30 cellular contexts compared by ENCODE assay signal in the genomic region with DNA sequence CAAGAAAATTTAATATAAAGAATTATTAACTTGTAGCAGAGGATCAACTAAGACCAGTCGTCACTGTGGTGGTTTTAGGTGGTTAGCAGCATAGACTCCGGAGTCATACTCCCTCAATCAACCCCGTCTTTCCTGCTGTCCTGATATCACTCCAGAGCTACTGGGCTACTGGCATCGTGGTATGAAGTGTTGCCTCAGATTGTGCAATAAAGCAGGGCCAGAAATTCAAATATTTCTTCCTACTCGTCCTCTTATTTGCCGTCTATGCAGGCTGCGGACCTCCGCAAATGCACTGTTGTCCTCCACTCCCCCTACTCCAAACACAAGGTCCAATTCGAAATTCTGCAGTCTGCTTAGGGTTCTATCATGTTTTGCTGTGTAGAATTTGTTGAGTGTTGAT. TPM values are rescaled to one million over a fixed set of nuclear protein-coding genes. Genes with fewer than 3 reads are reported as not detected.
DNase-seq lines count a peak whose midpoint lies in the region; ATAC-seq, FAIRE-seq and TF ChIP-seq lines count a peak whose summit lies in the region.
"Had no signal": no experiment of that assay in that cellular context is flagged by ENCODE, and none has a peak within 500 bp of the region (broad histone marks: within the 10 kb centered on the region; RNA-seq: fewer than 3 reads in every experiment).

No MANE protein-coding gene starts in this region.

- H3K36me3 ChIP-seq in IMR-90 (ENCODE audit: control insufficient read depth, insufficient read depth, low read length) (no peaks in the 10 kb centered on the region), K562 (ENCODE audit: control insufficient read depth, insufficient read depth, low read length) (no peaks in the 10 kb centered on the region)
- H3K36me3 ChIP-seq: BE2C, BLaER1 had no signal

- FAIRE-seq in K562 (lab: Jason Lieb, UNC), result peak; percentile 11
- FAIRE-seq: A204.1, GM12878, GM12892, GM18507 had no signal

- no peaks in the 10 kb centered on the region for H3K36me3 Mint-ChIP-seq in stimulated activated naive B cell treated with anti-CD40 and anti-IgM and Interleukin-4, amounts not matched to agents 10 μg/mL and 1 μg/mL and 100 μg/mL, for 72 hours
- H3K36me3 Mint-ChIP-seq: CD14-positive monocyte; CD4-positive, alpha-beta memory T cell; CD4-positive, CD25-positive, alpha-beta regulatory T cell; CD8-positive, alpha-beta memory T cell had no signal

- H4K5ac ChIP-seq in IMR-90 (ENCODE audit: low read depth, low read length), result no peak overlapping the region

- H2BK5ac ChIP-seq in IMR-90 (ENCODE audit: low read depth, low read length, poor library complexity, severe bottlenecking), result no peak overlapping the region

- H3K4me3 ChIP-seq in IMR-90 (ENCODE audit: insufficient read depth, low read depth, low read length), result no peak overlapping the region
- H3K4me3 ChIP-seq in K562, result no peak overlapping the region
- no peak overlapping the region for H3K4me3 ChIP-seq in lower leg skin (ENCODE audit: low read depth, poor library complexity, severe bottlenecking)
- H3K4me3 ChIP-seq: BLaER1, GM12878 had no signal

- H3K18ac ChIP-seq in IMR-90 (ENCODE audit: low read depth, low read length), result no peak overlapping the region

- no peaks in the 10 kb centered on the region for H3K4me1 ChIP-seq in IMR-90 (ENCODE audit: control insufficient read depth, insufficient read depth, low read length)
- peaks cover 7 to 13% of the 10 kb centered on the region in 2 experiments; a peak in 3 of 5 replicates for H3K4me1 ChIP-seq in K562 (replicated peaks in 1 of 2; ENCODE audit: control insufficient read depth in 2 of 2, insufficient read depth in 2 of 2, low read length in 2 of 2)
- H3K4me1 ChIP-seq: BE2C, BLaER1 had no signal

- no peak overlapping the region for H2BK120ac ChIP-seq in IMR-90 (ENCODE audit: low read depth, low read length)

- H3K27me3 ChIP-seq in IMR-90 (ENCODE audit: control insufficient read depth, insufficient read depth, low read length) (no peaks in the 10 kb centered on the region), K562 (ENCODE audit: control insufficient read depth in 2 of 2, insufficient read depth in 2 of 2, low read length in 2 of 2) (no peaks in the 10 kb centered on the region)
- H3K27me3 ChIP-seq: BE2C had no signal

- H3K4me2 ChIP-seq in IMR-90 (ENCODE audit: low read depth, low read length), result no peak overlapping the region
- H3K4me2 ChIP-seq in K562 (ENCODE audit: insufficient read depth, low read length), result no peak overlapping the region
- H3K4me2 ChIP-seq: BLaER1 had no signal

- H3K23ac ChIP-seq in IMR-90 (ENCODE audit: low read depth, low read length), result no peak overlapping the region

- TF ChIP-seq CTCF in IMR-90 (conservative IDR thresholded peaks at IDR 0.05; ENCODE audit: low read depth, low read length) (no peak), K562 (IDR thresholded peaks at IDR 0.05 in 2 of 3, conservative IDR thresholded peaks at IDR 0.05 in 1 of 3; ENCODE audit: insufficient read depth in 2 of 3, low read depth in 1 of 3, low read length in 3 of 3) (no peak), lower leg skin (IDR thresholded peaks at IDR 0.05) (no peak)

- H3K79me1 ChIP-seq in IMR-90 (ENCODE audit: low read depth in 1 of 2, low read length in 2 of 2), result no peaks in the 10 kb centered on the region

- POLR2A ChIA-PET in IMR-90 (lab: Charles Lee; ENCODE audit: unreplicated experiment), result no interaction called here
- POLR2A ChIA-PET in K562 (lab: Yijun Ruan, JAX), result no interaction called here

- H3K27me3 Mint-ChIP-seq in stimulated activated naive B cell treated with anti-CD40 and anti-IgM and Interleukin-4, amounts not matched to agents 10 μg/mL and 1 μg/mL and 100 μg/mL, for 72 hours, result no peaks in the 10 kb centered on the region
- H3K27me3 Mint-ChIP-seq: CD4-positive, alpha-beta memory T cell; CD4-positive, CD25-positive, alpha-beta regulatory T cell had no signal

- CTCF ChIA-PET in IMR-90 (lab: Yijun Ruan, JAX), result no interaction called here
- CTCF ChIA-PET in K562 (lab: Yijun Ruan, JAX; ENCODE audit: low intra/inter-chr PET ratio), result no interaction called here

- H3K27ac Mint-ChIP-seq in stimulated activated naive B cell treated with anti-CD40 and anti-IgM and Interleukin-4, amounts not matched to agents 10 μg/mL and 1 μg/mL and 100 μg/mL, for 72 hours, result no peak overlapping the region
- H3K27ac Mint-ChIP-seq: CD4-positive, CD25-positive, alpha-beta regulatory T cell; CD8-positive, alpha-beta memory T cell had no signal

- H3K4me1 Mint-ChIP-seq in stimulated activated naive B cell treated with anti-CD40 and anti-IgM and Interleukin-4, amounts not matched to agents 10 μg/mL and 1 μg/mL and 100 μg/mL, for 72 hours, result no peaks in the 10 kb centered on the region
- H3K4me1 Mint-ChIP-seq: CD14-positive monocyte; CD4-positive, alpha-beta memory T cell; CD4-positive, CD25-positive, alpha-beta regulatory T cell; CD8-positive, alpha-beta memory T cell had no signal

- no peak overlapping the region for H3K27ac ChIP-seq in IMR-90 (ENCODE audit: insufficient read depth, low read length)
- H3K27ac ChIP-seq in K562 (ENCODE audit: extremely low read depth, low read depth, low read length), result no peak overlapping the region
- H3K27ac ChIP-seq: BLaER1 had no signal

- BruUV-seq in IMR-90 (replicated peaks; lab: Mats Ljungman, UMichigan) (no TSS peak), K562 (replicated peaks; lab: Mats Ljungman, UMichigan) (no TSS peak)

- TF ChIP-seq POLR2A in IMR-90 (IDR thresholded peaks at IDR 0.05; ENCODE audit: low read depth, low read length), result no peak
- no peak for TF ChIP-seq POLR2A in K562 (conservative IDR thresholded peaks at IDR 0.05)
- no peak for TF ChIP-seq POLR2A in lower leg skin (IDR thresholded peaks at IDR 0.05)

- H3K56ac ChIP-seq in IMR-90 (ENCODE audit: extremely low read depth, insufficient read depth, low read length), result no peak overlapping the region

- H3K14ac ChIP-seq in IMR-90 (replicated peaks; ENCODE audit: low read depth, low read length), result no peak overlapping the region

- DNase-seq in IMR-90 (no peak), OCI-M1 (lab: John Stamatoyannopoulos, UW) (peak; percentile 6), K562 (ENCODE audit: extremely low read depth in 1 of 4, low spot score in 3 of 4) (no peak), lower leg skin (ENCODE audit: low spot score in 2 of 2) (no peak)
- DNase-seq in stimulated activated naive B cell treated with anti-CD40 and anti-IgM and Interleukin-4, amounts not matched to agents 10 μg/mL and 1 μg/mL and 100 μg/mL, for 72 hours, result no peak
- DNase-seq: 8988T; ACHN; BE2C; C1 segment of cervical spinal cord; CD4-positive, alpha-beta memory T cell; CD4-positive, CD25-positive, alpha-beta regulatory T cell; CD8-positive, alpha-beta memory T cell; COR-L47; DMS 273 treated with DMSO at 0.1 percent for 48 hours; DMS153; DMS53; DMS79; DND-41; EL; GDM1 had no signal

- in situ Hi-C loops in IMR-90 (cut with MboI; ENCODE audit: low sequenced_read_pairs), result no loop called here
- in situ Hi-C loops in K562 (cut with MboI), result no loop called here

- TF ChIP-seq RAD21 in IMR-90 (IDR thresholded peaks at IDR 0.05; ENCODE audit: low read length), result no peak
- TF ChIP-seq RAD21 in K562 (CRISPR knock-in tag; conservative IDR thresholded peaks at IDR 0.05 in 1 of 2, IDR thresholded peaks at IDR 0.05 in 1 of 2), result no peak

- H3K9me1 ChIP-seq in IMR-90 (ENCODE audit: insufficient read depth, low read length) (no peaks in the 10 kb centered on the region), K562 (ENCODE audit: control insufficient read depth, insufficient read depth, low read length) (no peaks in the 10 kb centered on the region)

- H4K8ac ChIP-seq in IMR-90 (ENCODE audit: low read depth in 2 of 2, low read length in 2 of 2), result no peak overlapping the region

- H2AK5ac ChIP-seq in IMR-90 (ENCODE audit: low read depth, low read length), result no peak overlapping the region

- no peaks in the 10 kb centered on the region for H3K9me3 Mint-ChIP-seq in stimulated activated naive B cell treated with anti-CD40 and anti-IgM and Interleukin-4, amounts not matched to agents 10 μg/mL and 1 μg/mL and 100 μg/mL, for 72 hours
- H3K9me3 Mint-ChIP-seq: CD4-positive, alpha-beta memory T cell; CD8-positive, alpha-beta memory T cell had no signal

- no peak overlapping the region for H3K4me3 Mint-ChIP-seq in stimulated activated naive B cell treated with anti-CD40 and anti-IgM and Interleukin-4, amounts not matched to agents 10 μg/mL and 1 μg/mL and 100 μg/mL, for 72 hours
- H3K4me3 Mint-ChIP-seq: CD14-positive monocyte; CD4-positive, alpha-beta memory T cell; CD4-positive, CD25-positive, alpha-beta regulatory T cell; CD8-positive, alpha-beta memory T cell had no signal

- no peak overlapping the region for H2BK20ac ChIP-seq in IMR-90 (ENCODE audit: low read depth, low read length)

- TF ChIP-seq EP300 in K562 (IDR thresholded peaks at IDR 0.05; ENCODE audit: low read length), result no peak

- dilution Hi-C loops in IMR-90 (cut with HindIII; ENCODE audit: low sequenced_read_pairs, unreplicated experiment), result no loop called here

- H3K79me2 ChIP-seq in K562 (ENCODE audit: control insufficient read depth, insufficient read depth, low read length), result no peaks in the 10 kb centered on the region

- no peak overlapping the region for H4K91ac ChIP-seq in IMR-90 (ENCODE audit: insufficient read depth, low read depth, low read length)

- intact Hi-C loops in IMR-90 (cut with micrococcal nuclease) (no loop called here), K562 (cut with micrococcal nuclease) (no loop called here), lower leg skin (cut with DNase I; ENCODE audit: low total_unique reads) (no loop called here)

- no CpG with 5 or more reads among the region's 9 CpGs for WGBS in IMR-90 (ENCODE audit: extremely low coverage in 2 of 2, insufficient read length in 1 of 2), 2 experiments
- WGBS in K562 (ENCODE audit: insufficient coverage, low coverage, missing lambda C conversion rate), result 35% methylated on average over 9 of the region's 9 CpGs
- 68 to 84% methylated on average over 9 of the region's 9 CpGs for WGBS in lower leg skin, 2 donors

- no peak overlapping the region for H3K4ac ChIP-seq in IMR-90 (ENCODE audit: low read depth, low read length)

- H2BK15ac ChIP-seq in IMR-90 (ENCODE audit: low read depth, low read length), result no peak overlapping the region

- H4K20me1 ChIP-seq in IMR-90 (ENCODE audit: insufficient read depth, low read length), result no peaks in the 10 kb centered on the region
- H4K20me1 ChIP-seq in K562 (replicated peaks; ENCODE audit: control insufficient read depth, insufficient read depth, low read length), result no peaks in the 10 kb centered on the region

- ATAC-seq in IMR-90 (ENCODE audit: low read depth) (no peak), K562 (0 out of 3 replicates have a peak, but pooled peaks have one; percentile 30)
- no peak for ATAC-seq in stimulated activated naive B cell treated with anti-CD40 and anti-IgM and Interleukin-4, amounts not matched to agents 10 μg/mL and 1 μg/mL and 100 μg/mL, for 72 hours (replicated peaks)
- ATAC-seq: GM12878 had no signal

- no peak overlapping the region for H2AFZ ChIP-seq in IMR-90 (replicated peaks; ENCODE audit: low read length, poor library complexity)
- peak overlapping the region; percentile 51 for H2AFZ ChIP-seq in K562 (ENCODE audit: low read depth, low read length)

- no peak overlapping the region for H3K9ac ChIP-seq in IMR-90 (ENCODE audit: low read depth, low read length)
- H3K9ac ChIP-seq in K562 (ENCODE audit: insufficient read depth in 1 of 2, low read depth in 2 of 2, low read length in 2 of 2), result no peak overlapping the region
- H3K9ac ChIP-seq: BLaER1 had no signal

- peaks cover 17% of the 10 kb centered on the region; the same call in 1 of the 2 replicates for H3K9me3 ChIP-seq in IMR-90 (ENCODE audit: control insufficient read depth, insufficient read depth, low read length)
- H3K9me3 ChIP-seq in K562 (replicated peaks; ENCODE audit: control insufficient read depth, insufficient read depth, low read depth, low read length), result no peaks in the 10 kb centered on the region
- H3K9me3 ChIP-seq: BE2C, BLaER1 had no signal

- no peak overlapping the region for H2AK9ac ChIP-seq in IMR-90 (replicated peaks; ENCODE audit: low read depth, low read length, poor library complexity)

RNA-seq across cellular contexts. Expression of a gene that starts 1.2 kb away (rescaled TPM):
- not detected in 2 replicates for total RNA-seq in IMR-90 (2012; rRNA removed)
- polyA plus RNA-seq in IMR-90 (2012; rRNA removed), result not detected in 2 replicates
- not detected in 2 replicates for polyA plus RNA-seq in IMR-90 (2012; cell fraction: cytosol; rRNA removed)
- not detected in 2 replicates for polyA plus RNA-seq in IMR-90 (2012; cell fraction: nucleus; rRNA removed; ENCODE audit: low replicate concordance)
- total RNA-seq in K562 (2011; cell fraction: chromatin; rRNA removed; ENCODE audit: low replicate concordance), result not detected in 2 replicates
- total RNA-seq in K562 (2011; cell fraction: nucleolus; rRNA removed), result not detected in 2 replicates
- 0.61 TPM in 1 of 2 replicates, not detected in the other for total RNA-seq in K562 (2011; cell fraction: nucleoplasm; rRNA removed)
- not detected in 2 replicates for total RNA-seq in K562 (2014; rRNA removed)
- total RNA-seq in K562 (2014; rRNA removed; fragmentation: Illumina TruSeq; extraction: Trizol), result 0.11 TPM in 1 of 2 replicates, not detected in the other
- total RNA-seq in K562 (2015; rRNA removed; fragmentation: Illumina TruSeq; extraction: Trizol), result not detected in 2 replicates
- total RNA-seq in K562 (2021), result not detected in 2 replicates
- polyA plus RNA-seq in K562 (2011; rRNA removed), result 0.11 and 0.17 TPM in 2 replicates
- 0.06 and 0.07 TPM in 2 replicates for polyA plus RNA-seq in K562 (2011; cell fraction: cytosol; rRNA removed)
- polyA plus RNA-seq in K562 (2011; cell fraction: nucleus; rRNA removed), result 0.18 and 0.20 TPM in 2 replicates
- 0.10 and 0.11 TPM in 2 replicates for polyA plus RNA-seq in K562 (2012)
- 0.15 TPM in 2 replicates for polyA plus RNA-seq in K562 (2014; fragmentation: Illumina TruSeq; extraction: Trizol)
- under 1 TPM; 0.06 to 0.45 TPM for polyA plus RNA-seq in K562 (2014; fragmentation: Nextera tagmentation; extraction: Ambion mirVana)
- not detected in 2 replicates for polyA plus RNA-seq in K562 (2014; rRNA removed)
- polyA minus RNA-seq in K562 (2011; rRNA and poly(A)+ RNA removed), result 0.12 TPM in 1 of 2 replicates, not detected in the other
- polyA minus RNA-seq in K562 (2011; cell fraction: cytosol; rRNA and poly(A)+ RNA removed), result not detected in 2 replicates
- not detected in 2 replicates for polyA minus RNA-seq in K562 (2011; cell fraction: nucleus; rRNA and poly(A)+ RNA removed)
- not detected for total RNA-seq in lower leg skin
- total RNA-seq: A673; CD4-positive, alpha-beta memory T cell; CD4-positive, CD25-positive, alpha-beta regulatory T cell; CD8-positive, alpha-beta memory T cell; Daoy; G401; GM12878 had no signal
- polyA plus RNA-seq: AG04450; CD14-positive monocyte; CD4-positive, alpha-beta memory T cell; CD4-positive, CD25-positive, alpha-beta regulatory T cell; CD8-positive, alpha-beta memory T cell; GM12878 had no signal
